Comparison of ENCODE assay signal across 30 cellular contexts in genomic region chr19:4745986-4746385, GRCh38.
"Had no signal": no experiment of that assay in that cellular context is flagged by ENCODE, and none has a peak within 500 bp of the region (broad histone marks: within the 10 kb centered on the region; RNA-seq: fewer than 3 reads in every experiment).

No MANE protein-coding gene starts in this region.

- H3K9me3 Mint-ChIP-seq: activated CD4-positive, alpha-beta memory T cell treated with anti-CD3 and anti-CD28 coated beads for 36 hours; activated CD4-positive, alpha-beta T cell treated with anti-CD3 and anti-CD28 coated beads, Interleukin-2, amount 10 ng/mL, durations not matched to agents 24 days and 14 days; activated naive CD8-positive, alpha-beta T cell treated with anti-CD3 and anti-CD28 coated beads, Interleukin-2, amount 50 U/mL, for 24 hours; activated T-cell treated with anti-CD3 and anti-CD28 coated beads, Interleukin-2, amount 50 U/mL, for 4 hours; activated T-helper 17 cell treated with anti-CD3 and anti-CD28 coated beads, Interleukin-2, amount 50 U/mL, for 72 hours; dendritic cell treated with granulocyte-macrophage colony-stimulating factor and Interleukin-4, amounts not matched to agents 40 ng/mL and 50 ng/mL, for 4 days; endodermal cell; T-helper 2 cell treated with Interferon-gamma antibody and Interleukin-4, amounts not matched to agents 5 μg/mL and 100 μg/mL, for 36 hours had no signal

- H3K27ac Mint-ChIP-seq: activated CD4-positive, alpha-beta memory T cell treated with anti-CD3 and anti-CD28 coated beads for 36 hours; activated CD4-positive, alpha-beta T cell treated with anti-CD3 and anti-CD28 coated beads for 36 hours; activated CD4-positive, alpha-beta T cell treated with anti-CD3 and anti-CD28 coated beads, Interleukin-2, amount 10 ng/mL, durations not matched to agents 24 days and 14 days; activated naive CD8-positive, alpha-beta T cell; activated naive CD8-positive, alpha-beta T cell treated with anti-CD3 and anti-CD28 coated beads, Interleukin-2, amount 50 U/mL, for 24 hours; activated T-helper 17 cell treated with anti-CD3 and anti-CD28 coated beads, Interleukin-2, amount 50 U/mL, for 72 hours; dendritic cell treated with granulocyte-macrophage colony-stimulating factor and Interleukin-4, amounts not matched to agents 40 ng/mL and 50 ng/mL, for 4 days; endodermal cell; T-helper 17 cell; T-helper 2 cell treated with Interferon-gamma antibody and Interleukin-4, amounts not matched to agents 5 μg/mL and 100 μg/mL, for 36 hours had no signal

- H3K4me1 Mint-ChIP-seq: activated CD4-positive, alpha-beta T cell treated with anti-CD3 and anti-CD28 coated beads for 36 hours; activated naive CD8-positive, alpha-beta T cell treated with anti-CD3 and anti-CD28 coated beads, Interleukin-2, amount 50 U/mL, for 24 hours had no signal

- H3K4me3 Mint-ChIP-seq: activated CD4-positive, alpha-beta memory T cell treated with anti-CD3 and anti-CD28 coated beads for 36 hours; activated CD4-positive, alpha-beta T cell treated with anti-CD3 and anti-CD28 coated beads for 36 hours; activated CD4-positive, alpha-beta T cell treated with anti-CD3 and anti-CD28 coated beads, Interleukin-2, amount 10 ng/mL, durations not matched to agents 24 days and 14 days; activated naive CD8-positive, alpha-beta T cell; activated naive CD8-positive, alpha-beta T cell treated with anti-CD3 and anti-CD28 coated beads, Interleukin-2, amount 50 U/mL, for 24 hours; activated T-cell treated with anti-CD3 and anti-CD28 coated beads, Interleukin-2, amount 50 U/mL, for 4 hours; activated T-helper 17 cell treated with anti-CD3 and anti-CD28 coated beads, Interleukin-2, amount 50 U/mL, for 72 hours; brain; dendritic cell treated with granulocyte-macrophage colony-stimulating factor and Interleukin-4, amounts not matched to agents 40 ng/mL and 50 ng/mL, for 4 days; endodermal cell; T-helper 17 cell; T-helper 2 cell treated with Interferon-gamma antibody and Interleukin-4, amounts not matched to agents 5 μg/mL and 100 μg/mL, for 36 hours had no signal

- H3K27me3 ChIP-seq: ascending aorta, breast epithelium had no signal

- H3K36me3 Mint-ChIP-seq: activated CD4-positive, alpha-beta memory T cell treated with anti-CD3 and anti-CD28 coated beads for 36 hours; activated naive CD8-positive, alpha-beta T cell; brain had no signal

- H3K4me3 ChIP-seq: ascending aorta, breast epithelium, cardiac muscle cell, coronary artery, dorsolateral prefrontal cortex had no signal

- H3K9me3 ChIP-seq: ascending aorta, breast epithelium had no signal

- H3K27ac ChIP-seq: cardiac muscle cell had no signal

- DNase-seq: activated CD4-positive, alpha-beta memory T cell treated with anti-CD3 and anti-CD28 coated beads for 36 hours; activated CD4-positive, alpha-beta T cell treated with anti-CD3 and anti-CD28 coated beads for 36 hours; activated CD4-positive, alpha-beta T cell treated with anti-CD3 and anti-CD28 coated beads, Interleukin-2, amount 10 ng/mL, durations not matched to agents 24 days and 14 days; activated CD4-positive, CD25-positive, alpha-beta regulatory T cell; activated CD4-positive, CD25-positive, alpha-beta regulatory T cell treated with anti-CD3 and anti-CD28 coated beads, Interleukin-2, amount 50 U/mL, for 72 hours; activated effector memory CD4-positive, alpha-beta T cell treated with Interleukin-2 at 50 U/mL for 16 hours; activated gamma-delta T cell treated with Interleukin-2 at 50 U/mL for 16 hours; activated naive CD4-positive, alpha-beta T cell treated with anti-CD3 and anti-CD28 coated beads, Interleukin-2, amount 50 U/mL, for 16 hours; activated naive CD4-positive, alpha-beta T cell treated with Interleukin-2 at 50 U/mL for 16 hours; activated naive CD8-positive, alpha-beta T cell treated with anti-CD3 and anti-CD28 coated beads, Interleukin-2, amount 50 U/mL, for 24 hours; activated T-cell treated with anti-CD3 and anti-CD28 coated beads, Interleukin-2, amount 50 U/mL, for 4 hours; central memory CD4-positive, alpha-beta T cell; cerebellar nuclear complex; dorsolateral prefrontal cortex; effector memory CD4-positive, alpha-beta T cell; endodermal cell; foreskin fibroblast; head of caudate nucleus; T-helper 1 cell; T-helper 17 cell; T1000 had no signal

- H3K36me3 ChIP-seq: ascending aorta, breast epithelium, cardiac muscle cell had no signal

- H3K4me1 ChIP-seq: breast epithelium had no signal
